In genomic region chr4:158946825-158947224, GRCh38 we compare ENCODE assay signal across 1 cellular context.
TF ChIP-seq lines count a peak whose summit lies in the region.

No MANE protein-coding gene starts in this region.

TF ChIP-seq in GM23338, 12 proteins besides CTCF, POLR2A, EP300 and RAD21 (continued from another document):
- TF ChIP-seq REST (IDR thresholded peaks at IDR 0.05; ENCODE audit: unreplicated experiment) (no peak), ETS1 (IDR thresholded peaks at IDR 0.05) (no peak), NANOG (IDR thresholded peaks at IDR 0.05; ENCODE audit: borderline replicate concordance) (no peak), ZNF114 (CRISPR knock-in tag; IDR thresholded peaks at IDR 0.05) (no peak), JUNB (IDR thresholded peaks at IDR 0.05; ENCODE audit: unreplicated experiment) (no peak), CREB1 (CRISPR knock-in tag; IDR thresholded peaks at IDR 0.05; ENCODE audit: low read depth) (no peak), EZH2phosphoT487 (IDR thresholded peaks at IDR 0.05; ENCODE audit: unreplicated experiment) (no peak), STAT1 (IDR thresholded peaks at IDR 0.05; ENCODE audit: unreplicated experiment) (no peak), ZNF462 (CRISPR knock-in tag; IDR thresholded peaks at IDR 0.05) (no peak), EZH2 (IDR thresholded peaks at IDR 0.05; ENCODE audit: low read depth, unreplicated experiment) (no peak)
TF ChIP-seq in GM23338: peak in this region for 0.
